ENCODE assay signal across 12 cellular contexts in genomic region chr21:35825954-35826353, GRCh38.
A peak's percentile ranks its signal among the peaks of the same experiment; 100 is the strongest.
DNase-seq lines count a peak whose midpoint lies in the region; TF ChIP-seq lines count a peak whose summit lies in the region.
"Had no signal": no experiment of that assay in that cellular context is flagged by ENCODE, and none has a peak within 500 bp of the region (broad histone marks: within the 10 kb centered on the region; RNA-seq: fewer than 3 reads in every experiment).

No MANE protein-coding gene starts in this region.

- no peak overlapping the region for H3K4me2 ChIP-seq in GM23248 (ENCODE audit: unreplicated experiment)

- H3K9me3 ChIP-seq in esophagus (ENCODE audit: control insufficient read depth in 2 of 2, insufficient read depth in 1 of 2, low read depth in 1 of 2, low read length in 1 of 2) (no peaks in the 10 kb centered on the region), GM23248 (ENCODE audit: low read depth) (no peaks in the 10 kb centered on the region)
- H3K9me3 ChIP-seq: Caco-2 had no signal

- H3K9me2 ChIP-seq in GM23248 (ENCODE audit: insufficient read depth): no peaks in the 10 kb centered on the region

- H3K27ac ChIP-seq in esophagus (ENCODE audit: low read depth in 2 of 2, low read length in 1 of 2) (peak overlapping the region; percentile 22 to 39), brain microvascular endothelial cell (no peak overlapping the region), GM23248 (no peak overlapping the region)

- no peak for TF ChIP-seq CTCF in brain microvascular endothelial cell (IDR thresholded peaks at IDR 0.05; ENCODE audit: low read depth, low read length, missing control alignments)

- H3K27me3 ChIP-seq in esophagus (ENCODE audit: control insufficient read depth in 1 of 2, insufficient read depth in 2 of 2, low read length in 2 of 2) (no peaks in the 10 kb centered on the region), brain microvascular endothelial cell (replicated peaks) (no peaks in the 10 kb centered on the region), GM23248 (replicated peaks; ENCODE audit: insufficient read depth) (no peaks in the 10 kb centered on the region)

- no peaks in the 10 kb centered on the region for H4K20me1 ChIP-seq in GM23248 (ENCODE audit: insufficient read depth)

- 75 to 79% methylated on average over 4 of the region's 4 CpGs for WGBS in esophagus, 2 donors
- 76 to 79% methylated on average over 4 of the region's 4 CpGs for WGBS in GM23248 (ENCODE audit: low coverage in 1 of 2, low lambda C conversion rate in 2 of 2, missing lambda C conversion rate in 2 of 2), 2 experiments

- peak; percentile 40 for DNase-seq in NCI-H146 (lab: John Stamatoyannopoulos, UW)
- DNase-seq in OCI-M1 (lab: John Stamatoyannopoulos, UW): peak; percentile 17
- no peak for DNase-seq in brain microvascular endothelial cell
- DNase-seq in COLO829 (ENCODE audit: low spot score): no peak
- DNase-seq in GM23248: no peak
- DNase-seq: C1 segment of cervical spinal cord; Caco-2; CD4-positive, alpha-beta memory T cell; DMS153; DND-41; H7 had no signal

- in situ Hi-C loops in brain microvascular endothelial cell (cut with HindIII; ENCODE audit: low pct_ligation_motif_present, low sequenced_read_pairs): no loop called here
- in situ Hi-C loops in GM23248 (cut with MboI): loop anchor here (25.0 kb wide), 3 partner anchors 414 to 789 kb away; partner anchors contain the start of gene RUNX1

- H3K36me3 ChIP-seq in esophagus (ENCODE audit: control insufficient read depth in 2 of 2, insufficient read depth in 2 of 2, low read length in 1 of 2) (no peaks in the 10 kb centered on the region), brain microvascular endothelial cell (replicated peaks) (no peaks in the 10 kb centered on the region), GM23248 (ENCODE audit: low read depth) (no peaks in the 10 kb centered on the region)

- no peak overlapping the region for H3K9ac ChIP-seq in GM23248

- no peak overlapping the region for H2AFZ ChIP-seq in GM23248

- H3K4me1 ChIP-seq in esophagus (ENCODE audit: control insufficient read depth in 2 of 2, insufficient read depth in 2 of 2, low read length in 1 of 2) (peaks cover 0 to 2% of the 10 kb centered on the region in 2 donors), GM23248 (ENCODE audit: insufficient read depth) (0 out of 2 replicates have a peak, but pooled peaks cover 6% of the 10 kb centered on the region)
- H3K4me1 ChIP-seq: Caco-2 had no signal

- no peaks in the 10 kb centered on the region for H3K79me2 ChIP-seq in GM23248 (ENCODE audit: insufficient read depth)

- no peaks in the 10 kb centered on the region for H3F3A ChIP-seq in GM23248 (ENCODE audit: insufficient read depth)

- H3K4me3 ChIP-seq in esophagus (ENCODE audit: low read depth in 1 of 2, low read length in 2 of 2): no peak overlapping the region
- H3K4me3 ChIP-seq in brain microvascular endothelial cell (ENCODE audit: low read depth, low read length): no peak overlapping the region
- no peak overlapping the region for H3K4me3 ChIP-seq in GM23248

Comparison
In these comparisons a context has a peak if more than half of its experiments do, and no peak if none do; other contexts are left out.
1. DNase-seq: peak in NCI-H146 (single experiment) and OCI-M1 (single experiment); none in brain microvascular endothelial cell (single experiment), COLO829 (single experiment) and GM23248 (single experiment).
2. H3K27ac ChIP-seq: peak in esophagus (2 of 2); none in brain microvascular endothelial cell (single experiment) and GM23248 (single experiment).